1 cellular context compared by ENCODE assay signal in the genomic region with DNA sequence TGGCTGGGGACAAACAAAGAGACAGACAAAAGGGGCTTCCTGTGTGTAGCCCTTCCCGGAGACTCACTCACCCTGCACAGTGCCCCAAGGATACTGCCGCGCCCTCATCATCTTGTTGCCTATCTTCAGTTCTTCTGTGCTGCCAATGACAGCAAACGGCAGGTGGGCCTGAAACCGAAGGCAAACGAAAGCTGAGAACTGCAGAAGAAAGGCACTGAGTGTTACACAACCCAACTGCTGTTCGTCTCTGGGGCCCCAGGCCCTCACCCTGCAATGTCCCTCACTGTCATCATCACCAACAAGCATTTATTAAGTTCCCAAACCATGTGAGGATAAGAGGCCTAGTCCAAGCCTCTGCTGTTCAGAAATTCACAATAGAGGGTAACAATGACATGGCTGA.
TF ChIP-seq lines count a peak whose summit lies in the region.

No MANE protein-coding gene starts in this region.

TF ChIP-seq in GM12878, 131 proteins besides CTCF, POLR2A, EP300 and RAD21:
- TF ChIP-seq ZNF687 (IDR thresholded peaks at IDR 0.05) (peak; percentile 50; the same call in 1 of the 2 replicates), RUNX3 (IDR thresholded peaks at IDR 0.05; ENCODE audit: low read length) (no peak)
TF ChIP-seq in GM12878: peak in this region for 1.
